In the genomic region with DNA sequence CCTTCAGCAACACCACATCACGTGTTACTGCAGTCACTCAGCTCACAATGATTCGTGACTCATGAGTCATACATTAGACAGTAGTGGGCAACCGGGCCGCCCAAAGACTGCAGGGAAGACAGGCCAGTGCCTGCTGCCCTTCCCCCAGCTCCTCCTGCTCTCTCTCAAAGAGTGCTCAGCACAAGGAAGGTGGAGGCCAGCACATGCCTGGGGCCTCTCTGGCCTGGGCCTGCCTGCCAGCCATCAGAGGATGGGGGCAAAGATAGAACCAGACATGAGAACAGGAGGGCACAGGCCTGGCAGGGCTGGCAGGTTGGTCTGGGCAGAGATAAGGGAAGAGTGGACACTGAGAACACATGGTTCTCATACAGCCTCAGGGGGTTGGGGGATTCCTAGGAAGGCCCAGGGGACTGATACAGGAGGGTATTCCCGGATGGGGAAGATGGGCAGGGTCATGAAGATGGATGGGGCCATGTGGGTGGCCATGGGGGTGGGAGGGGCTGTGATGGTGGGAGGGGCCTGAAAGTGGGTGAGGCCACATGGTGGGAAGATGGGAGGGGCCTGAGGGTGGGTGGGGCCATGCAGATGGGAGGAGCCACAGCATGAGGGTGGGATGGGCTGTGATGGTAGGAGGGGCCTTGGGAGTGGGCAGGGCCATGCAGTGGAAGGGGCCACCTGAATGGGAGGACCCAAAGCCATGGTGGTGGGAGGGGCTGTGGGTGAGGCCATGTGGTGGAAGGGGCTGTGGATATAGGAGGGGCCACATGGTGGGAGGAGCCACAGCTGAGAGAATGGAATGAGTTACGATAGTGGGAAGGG, we compare ENCODE assay signal across 1 cellular context.
A peak's percentile ranks its signal among the peaks of the same experiment; 100 is the strongest.
TF ChIP-seq lines count a peak whose summit lies in the region.

No MANE protein-coding gene starts in this region.

TF ChIP-seq in IMR-90, 13 proteins besides CTCF, POLR2A, EP300 and RAD21:
- TF ChIP-seq MXI1 (IDR thresholded peaks at IDR 0.05; ENCODE audit: borderline replicate concordance, low read depth, low read length): peak; percentile 74; the same call in 1 of the 2 replicates
- TF ChIP-seq BHLHE40 (IDR thresholded peaks at IDR 0.05; ENCODE audit: low read depth, low read length): peak; percentile 90
- no peak for TF ChIP-seq SMC3 (IDR thresholded peaks at IDR 0.05; ENCODE audit: low read depth, low read length)
- no peak for TF ChIP-seq NFE2L2 (IDR thresholded peaks at IDR 0.05; ENCODE audit: low read depth, low read length)
- TF ChIP-seq RFX5 (IDR thresholded peaks at IDR 0.05; ENCODE audit: low read depth, low read length): no peak
- TF ChIP-seq, protein P1, sequence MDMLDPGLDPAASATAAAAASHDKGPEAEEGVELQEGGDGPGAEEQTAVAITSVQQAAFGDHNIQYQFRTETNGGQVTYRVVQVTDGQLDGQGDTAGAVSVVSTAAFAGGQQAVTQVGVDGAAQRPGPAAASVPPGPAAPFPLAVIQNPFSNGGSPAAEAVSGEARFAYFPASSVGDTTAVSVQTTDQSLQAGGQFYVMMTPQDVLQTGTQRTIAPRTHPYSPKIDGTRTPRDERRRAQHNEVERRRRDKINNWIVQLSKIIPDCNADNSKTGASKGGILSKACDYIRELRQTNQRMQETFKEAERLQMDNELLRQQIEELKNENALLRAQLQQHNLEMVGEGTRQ (IDR thresholded peaks at IDR 0.05; ENCODE audit: low read depth, low read length): peak; percentile 87
- no peak for TF ChIP-seq CEBPB (IDR thresholded peaks at IDR 0.05; ENCODE audit: low read depth, low read length)
- no peak for TF ChIP-seq ELK1 (IDR thresholded peaks at IDR 0.05; ENCODE audit: borderline replicate concordance, low read depth, low read length)
- peak; percentile 91 for TF ChIP-seq FOS (IDR thresholded peaks at IDR 0.05; ENCODE audit: low read depth, low read length)
